ENCODE assay signal across 39 cellular contexts in the genomic region with DNA sequence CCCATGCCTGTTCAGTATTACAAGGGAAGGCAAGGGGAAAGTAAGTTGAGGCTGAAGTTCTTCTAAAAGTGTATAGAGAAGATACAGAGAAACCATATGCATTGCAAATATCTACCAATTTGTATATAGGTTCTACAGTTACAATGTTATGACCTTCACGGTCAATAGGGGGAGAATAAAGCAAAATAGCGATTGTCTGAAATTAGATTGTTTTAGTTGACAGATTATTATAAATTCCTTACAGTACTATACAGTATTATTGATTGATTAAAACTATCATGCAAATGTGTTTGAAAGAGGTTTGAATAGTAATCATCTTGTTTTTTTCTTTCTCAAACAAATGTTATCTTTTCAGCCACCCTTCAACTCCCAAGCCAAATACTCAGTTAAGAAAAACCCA. TPM values are rescaled to one million over a fixed set of nuclear protein-coding genes. Genes with fewer than 3 reads are reported as not detected.
"Had no signal": no experiment of that assay in that cellular context is flagged by ENCODE, and none has a peak within 500 bp of the region (broad histone marks: within the 10 kb centered on the region; RNA-seq: fewer than 3 reads in every experiment).

No MANE protein-coding gene starts in this region.

- H3K9me3 Mint-ChIP-seq: brain had no signal

- H3K36me3 Mint-ChIP-seq: activated CD4-positive, alpha-beta memory T cell treated with anti-CD3 and anti-CD28 coated beads for 36 hours; activated naive CD4-positive, alpha-beta T cell treated with anti-CD3 and anti-CD28 coated beads, Interleukin-2, amount 10 ng/mL, durations not matched to agents 7 days and 5 days; activated naive CD8-positive, alpha-beta T cell; brain had no signal

- H3K4me2 ChIP-seq: KMS-11 had no signal

- H3K9ac ChIP-seq: KMS-11 had no signal

- H3K4me3 Mint-ChIP-seq: activated B cell treated with CpG ODN at 0.5 μM for 24 hours; activated CD4-positive, alpha-beta memory T cell treated with anti-CD3 and anti-CD28 coated beads for 36 hours; activated naive CD4-positive, alpha-beta T cell treated with anti-CD3 and anti-CD28 coated beads, Interleukin-2, amount 10 ng/mL, durations not matched to agents 7 days and 5 days; activated naive CD8-positive, alpha-beta T cell; activated naive CD8-positive, alpha-beta T cell treated with anti-CD3 and anti-CD28 coated beads, Interleukin-2, amount 50 U/mL, for 24 hours; brain had no signal

- H3K36me3 ChIP-seq: Peyer's patch had no signal

- H3K27ac Mint-ChIP-seq: activated B cell treated with CpG ODN at 0.5 μM for 24 hours; activated CD4-positive, alpha-beta memory T cell treated with anti-CD3 and anti-CD28 coated beads for 36 hours; activated naive CD4-positive, alpha-beta T cell treated with anti-CD3 and anti-CD28 coated beads, Interleukin-2, amount 10 ng/mL, durations not matched to agents 7 days and 5 days; activated naive CD8-positive, alpha-beta T cell; activated naive CD8-positive, alpha-beta T cell treated with anti-CD3 and anti-CD28 coated beads, Interleukin-2, amount 50 U/mL, for 24 hours; brain had no signal

- H3K4me1 ChIP-seq: Peyer's patch had no signal

- H3K27me3 ChIP-seq: Peyer's patch had no signal

- DNase-seq: activated B cell treated with CpG ODN at 0.5 μM for 24 hours; activated CD4-positive, alpha-beta memory T cell treated with anti-CD3 and anti-CD28 coated beads for 36 hours; activated CD4-positive, alpha-beta T cell treated with anti-CD3 and anti-CD28 coated beads for 4 hours; activated CD4-positive, alpha-beta T cell treated with anti-CD3 and anti-CD28 coated beads, Interleukin-2, amount 50 U/mL, for 1 hour; activated CD4-positive, CD25-positive, alpha-beta regulatory T cell treated with anti-CD3 and anti-CD28 coated beads, Interleukin-2, amount 50 U/mL, for 72 hours; activated CD8-positive, alpha-beta memory T cell treated with anti-CD3 and anti-CD28 coated beads, Interleukin-2, amount 50 U/mL, for 4 hours; activated effector memory CD4-positive, alpha-beta T cell treated with Interleukin-2 at 50 U/mL for 16 hours; activated naive CD4-positive, alpha-beta T cell treated with anti-CD3 and anti-CD28 coated beads, Interleukin-2, amount 10 ng/mL, durations not matched to agents 7 days and 5 days; activated naive CD8-positive, alpha-beta T cell treated with anti-CD3 and anti-CD28 coated beads, Interleukin-2, amount 50 U/mL, for 24 hours; activated T-cell treated with anti-CD3 and anti-CD28 coated beads, Interleukin-2, amount 50 U/mL, for 48 hours; anterior cingulate cortex; caudate nucleus; cerebellar nuclear complex; NCI-H1092; NCI-H1417; NCI-H146; NCI-H187; NCI-H2029 treated with DMSO at 0.1 percent for 48 hours; NCI-H2107; NCI-H2171; NCI-H510A; NCI-H526; NCI-H748 treated with DMSO at 0.1 percent for 48 hours; NK-92 treated with Interleukin-12 subunit alpha and Interleukin-12 subunit beta, amount 100 ng/mL, for 24 hours; Peyer's patch; RPMI8226; SIG-M5; SW 1271; T-helper 1 cell; T-helper 2 cell; T-helper 9 cell had no signal

- H3K27me3 Mint-ChIP-seq: activated B cell treated with CpG ODN at 0.5 μM for 24 hours; activated CD4-positive, alpha-beta memory T cell treated with anti-CD3 and anti-CD28 coated beads for 36 hours; activated naive CD4-positive, alpha-beta T cell treated with anti-CD3 and anti-CD28 coated beads, Interleukin-2, amount 10 ng/mL, durations not matched to agents 7 days and 5 days; activated naive CD8-positive, alpha-beta T cell; activated naive CD8-positive, alpha-beta T cell treated with anti-CD3 and anti-CD28 coated beads, Interleukin-2, amount 50 U/mL, for 24 hours; brain had no signal

- H3K27ac ChIP-seq: KMS-11, Peyer's patch, VCaP had no signal

- H3K4me3 ChIP-seq: Peyer's patch had no signal

- H3K4me1 Mint-ChIP-seq: activated B cell treated with CpG ODN at 0.5 μM for 24 hours; activated naive CD4-positive, alpha-beta T cell treated with anti-CD3 and anti-CD28 coated beads, Interleukin-2, amount 10 ng/mL, durations not matched to agents 7 days and 5 days; activated naive CD8-positive, alpha-beta T cell treated with anti-CD3 and anti-CD28 coated beads, Interleukin-2, amount 50 U/mL, for 24 hours; brain had no signal

- H3K9me3 ChIP-seq: Peyer's patch had no signal

RNA-seq across cellular contexts. Expression of a gene that starts 13.7 kb away (rescaled TPM):
- total RNA-seq: activated B cell treated with CpG ODN at 0.5 μM for 24 hours; activated CD4-positive, alpha-beta memory T cell treated with anti-CD3 and anti-CD28 coated beads for 36 hours; bronchial epithelial cell; LHCN-M2; M059J; Right ventricle myocardium inferior had no signal
